2 cellular contexts compared by ENCODE assay signal in the genomic region with DNA sequence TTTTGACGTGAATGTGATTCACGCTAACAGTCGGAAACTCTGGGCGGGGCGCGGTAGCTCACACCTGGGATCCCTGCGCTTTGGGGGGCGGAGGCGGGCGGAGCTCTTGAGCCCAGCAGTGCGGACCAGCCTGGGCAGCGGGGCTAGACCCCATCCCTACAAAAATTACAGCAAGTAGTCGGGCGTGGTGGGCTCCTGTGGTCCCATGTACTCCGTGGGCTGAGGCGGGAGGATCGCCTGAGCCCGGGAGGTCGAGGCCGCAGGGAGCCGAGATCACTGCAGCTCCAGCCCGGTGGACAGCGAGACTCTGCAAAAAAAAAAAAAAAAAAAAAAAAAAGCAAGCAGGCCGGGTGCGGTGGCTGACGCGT.
TF ChIP-seq lines count a peak whose summit lies in the region.
"Not testable (repeated sequence)": the region's sequence is repeated elsewhere in the genome, so short reads cannot be mapped to it uniquely, and the experiment has no call there.

No MANE protein-coding gene starts in this region.

TF ChIP-seq in HCT116, 20 proteins besides CTCF, POLR2A, EP300 and RAD21:
- TF ChIP-seq CBX3 (IDR thresholded peaks at IDR 0.05; ENCODE audit: low read depth): 0 out of 2 replicates have a peak, but pooled peaks have one; percentile 26

TF ChIP-seq in K562, 482 proteins besides CTCF, POLR2A, EP300 and RAD21:
- TF ChIP-seq CREB1 (IDR thresholded peaks at IDR 0.05): peak; percentile 56
- peak; percentile 46; the same call in 1 of the 2 replicates for TF ChIP-seq CREB1 (CRISPR knock-in tag; IDR thresholded peaks at IDR 0.05)
- TF ChIP-seq PHF8 (IDR thresholded peaks at IDR 0.05; ENCODE audit: borderline replicate concordance, low read length): 0 out of 2 replicates have a peak, but pooled peaks have one; percentile 10
- TF ChIP-seq GABPA (tag; conservative IDR thresholded peaks at IDR 0.05; ENCODE audit: low read depth): peak; percentile 63
- TF ChIP-seq NR2C2 (CRISPR knock-in tag; IDR thresholded peaks at IDR 0.05): not testable (repeated sequence)
- peak; percentile 28; the same call in 1 of the 2 replicates for TF ChIP-seq NR2C2 (tag; IDR thresholded peaks at IDR 0.05)
- peak; percentile 10; the same call in 1 of the 2 replicates for TF ChIP-seq MBD2 (IDR thresholded peaks at IDR 0.05; ENCODE audit: borderline replicate concordance, low read depth)
- TF ChIP-seq, protein P1, sequence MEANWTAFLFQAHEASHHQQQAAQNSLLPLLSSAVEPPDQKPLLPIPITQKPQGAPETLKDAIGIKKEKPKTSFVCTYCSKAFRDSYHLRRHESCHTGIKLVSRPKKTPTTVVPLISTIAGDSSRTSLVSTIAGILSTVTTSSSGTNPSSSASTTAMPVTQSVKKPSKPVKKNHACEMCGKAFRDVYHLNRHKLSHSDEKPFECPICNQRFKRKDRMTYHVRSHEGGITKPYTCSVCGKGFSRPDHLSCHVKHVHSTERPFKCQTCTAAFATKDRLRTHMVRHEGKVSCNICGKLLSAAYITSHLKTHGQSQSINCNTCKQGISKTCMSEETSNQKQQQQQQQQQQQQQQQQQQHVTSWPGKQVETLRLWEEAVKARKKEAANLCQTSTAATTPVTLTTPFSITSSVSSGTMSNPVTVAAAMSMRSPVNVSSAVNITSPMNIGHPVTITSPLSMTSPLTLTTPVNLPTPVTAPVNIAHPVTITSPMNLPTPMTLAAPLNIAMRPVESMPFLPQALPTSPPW (CRISPR knock-in tag; IDR thresholded peaks at IDR 0.05): 0 out of 2 replicates have a peak, but pooled peaks have one; percentile 2
- TF ChIP-seq, protein P2, sequence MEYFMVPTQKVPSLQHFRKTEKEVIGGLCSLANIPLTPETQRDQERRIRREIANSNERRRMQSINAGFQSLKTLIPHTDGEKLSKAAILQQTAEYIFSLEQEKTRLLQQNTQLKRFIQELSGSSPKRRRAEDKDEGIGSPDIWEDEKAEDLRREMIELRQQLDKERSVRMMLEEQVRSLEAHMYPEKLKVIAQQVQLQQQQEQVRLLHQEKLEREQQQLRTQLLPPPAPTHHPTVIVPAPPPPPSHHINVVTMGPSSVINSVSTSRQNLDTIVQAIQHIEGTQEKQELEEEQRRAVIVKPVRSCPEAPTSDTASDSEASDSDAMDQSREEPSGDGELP (CRISPR knock-in tag; IDR thresholded peaks at IDR 0.05; ENCODE audit: borderline replicate concordance): peak; percentile 25; the same call in 1 of the 2 replicates
- TF ChIP-seq RBFOX2 (IDR thresholded peaks at IDR 0.05; ENCODE audit: low read depth, low read length): peak; percentile 36; the same call in 1 of the 2 replicates
- peak; percentile 51 for TF ChIP-seq ELF1 (tag; IDR thresholded peaks at IDR 0.05)
- peak in 1 of 2 experiments; percentile 27; a peak in 1 of 4 replicates for TF ChIP-seq SIN3A (IDR thresholded peaks at IDR 0.05; ENCODE audit: borderline replicate concordance in 2 of 2, control insufficient read depth in 1 of 2, low read depth in 2 of 2, low read length in 2 of 2)
- TF ChIP-seq, protein P3, sequence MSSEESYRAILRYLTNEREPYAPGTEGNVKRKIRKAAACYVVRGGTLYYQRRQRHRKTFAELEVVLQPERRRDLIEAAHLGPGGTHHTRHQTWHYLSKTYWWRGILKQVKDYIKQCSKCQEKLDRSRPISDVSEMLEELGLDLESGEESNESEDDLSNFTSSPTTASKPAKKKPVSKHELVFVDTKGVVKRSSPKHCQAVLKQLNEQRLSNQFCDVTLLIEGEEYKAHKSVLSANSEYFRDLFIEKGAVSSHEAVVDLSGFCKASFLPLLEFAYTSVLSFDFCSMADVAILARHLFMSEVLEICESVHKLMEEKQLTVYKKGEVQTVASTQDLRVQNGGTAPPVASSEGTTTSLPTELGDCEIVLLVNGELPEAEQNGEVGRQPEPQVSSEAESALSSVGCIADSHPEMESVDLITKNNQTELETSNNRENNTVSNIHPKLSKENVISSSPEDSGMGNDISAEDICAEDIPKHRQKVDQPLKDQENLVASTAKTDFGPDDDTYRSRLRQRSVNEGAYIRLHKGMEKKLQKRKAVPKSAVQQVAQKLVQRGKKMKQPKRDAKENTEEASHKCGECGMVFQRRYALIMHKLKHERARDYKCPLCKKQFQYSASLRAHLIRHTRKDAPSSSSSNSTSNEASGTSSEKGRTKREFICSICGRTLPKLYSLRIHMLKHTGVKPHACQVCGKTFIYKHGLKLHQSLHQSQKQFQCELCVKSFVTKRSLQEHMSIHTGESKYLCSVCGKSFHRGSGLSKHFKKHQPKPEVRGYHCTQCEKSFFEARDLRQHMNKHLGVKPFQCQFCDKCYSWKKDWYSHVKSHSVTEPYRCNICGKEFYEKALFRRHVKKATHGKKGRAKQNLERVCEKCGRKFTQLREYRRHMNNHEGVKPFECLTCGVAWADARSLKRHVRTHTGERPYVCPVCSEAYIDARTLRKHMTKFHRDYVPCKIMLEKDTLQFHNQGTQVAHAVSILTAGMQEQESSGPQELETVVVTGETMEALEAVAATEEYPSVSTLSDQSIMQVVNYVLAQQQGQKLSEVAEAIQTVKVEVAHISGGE (CRISPR knock-in tag; IDR thresholded peaks at IDR 0.05): peak in 1 of 3 experiments; percentile 68; a peak in 2 of 6 replicates
